ENCODE assay signal across 14 cellular contexts in genomic region chr4:39042365-39042764, GRCh38. TPM values are rescaled to one million over a fixed set of nuclear protein-coding genes. Genes with fewer than 3 reads are reported as not detected.
DNase-seq lines count a peak whose midpoint lies in the region; ATAC-seq and TF ChIP-seq lines count a peak whose summit lies in the region.
"Had no signal": no experiment of that assay in that cellular context is flagged by ENCODE, and none has a peak within 500 bp of the region (broad histone marks: within the 10 kb centered on the region; RNA-seq: fewer than 3 reads in every experiment).

No MANE protein-coding gene starts in this region.

- no peak for ATAC-seq in GM19035 (IDR thresholded peaks at IDR 0.05; ENCODE audit: unreplicated experiment)

- intact Hi-C loops in ascending aorta (cut with DNase I) = loop anchor here (5.0 to 10.0 kb wide), 5 partner anchors 95 to 932 kb away; partner anchors contain the start of genes FAM114A1, KLF3, PDS5A and SMIM14

- H3K9me3 Mint-ChIP-seq in IgD-negative memory B cell (no peaks in the 10 kb centered on the region), nephron (no peaks in the 10 kb centered on the region)
- H3K9me3 Mint-ChIP-seq: activated naive CD4-positive, alpha-beta T cell treated with anti-CD3 and anti-CD28 coated beads, Interleukin-2, amount 10 ng/mL, durations not matched to agents 7 days and 5 days had no signal

- H3K27me3 ChIP-seq in ascending aorta = no peaks in the 10 kb centered on the region
- H3K27me3 ChIP-seq: uterus had no signal

- H3K9me3 ChIP-seq in ascending aorta = no peaks in the 10 kb centered on the region
- H3K9me3 ChIP-seq: uterus had no signal

- no peaks in the 10 kb centered on the region for H3K4me1 ChIP-seq in ascending aorta
- H3K4me1 ChIP-seq: uterus had no signal

- H3K27me3 Mint-ChIP-seq in IgD-negative memory B cell = no peaks in the 10 kb centered on the region
- no peaks in the 10 kb centered on the region for H3K27me3 Mint-ChIP-seq in nephron (ENCODE audit: low read depth)
- H3K27me3 Mint-ChIP-seq: activated naive CD4-positive, alpha-beta T cell treated with anti-CD3 and anti-CD28 coated beads, Interleukin-2, amount 10 ng/mL, durations not matched to agents 7 days and 5 days had no signal

- H3K4me3 Mint-ChIP-seq in IgD-negative memory B cell = peak overlapping the region in 3 of 4 donors; percentile 16 to 75 (median 38)
- H3K4me3 Mint-ChIP-seq in nephron = peak overlapping the region; percentile 63 to 69 (median 63)

- H3K4me3 ChIP-seq in choroid plexus epithelial cell (ENCODE audit: low read depth, low read length) (no peak overlapping the region), ascending aorta (no peak overlapping the region)
- H3K4me3 ChIP-seq: uterus had no signal

- peak overlapping the region in 2 of 3 donors; percentile 78 to 82 for H3K27ac Mint-ChIP-seq in IgD-negative memory B cell
- peak overlapping the region; percentile 14 to 79 (median 47) for H3K27ac Mint-ChIP-seq in nephron
- H3K27ac Mint-ChIP-seq: activated naive CD4-positive, alpha-beta T cell treated with anti-CD3 and anti-CD28 coated beads, Interleukin-2, amount 10 ng/mL, durations not matched to agents 7 days and 5 days had no signal

- peaks cover 38 to 48% (median 44%) of the 10 kb centered on the region in 3 donors for H3K4me1 Mint-ChIP-seq in IgD-negative memory B cell
- H3K4me1 Mint-ChIP-seq in nephron = peaks cover 42% of the 10 kb centered on the region

- DNase-seq in Ammon's horn (ENCODE audit: low spot score) = peak; percentile 82
- DNase-seq in choroid plexus epithelial cell (ENCODE audit: low read depth) = peak; percentile 42
- DNase-seq in NCI-H345 treated with DMSO at 0.1 percent for 48 hours (lab: John Stamatoyannopoulos, UW; ENCODE audit: unreplicated experiment) = no peak
- DNase-seq in ascending aorta (ENCODE audit: low spot score in 2 of 2) = no peak
- DNase-seq in NCI-H526 treated with DMSO at 0.1 percent for 48 hours (lab: John Stamatoyannopoulos, UW) = no peak
- DNase-seq: activated CD4-positive, CD25-positive, alpha-beta regulatory T cell; activated naive CD4-positive, alpha-beta T cell treated with anti-CD3 and anti-CD28 coated beads, Interleukin-2, amount 10 ng/mL, durations not matched to agents 7 days and 5 days; NCI-H1694; occipital lobe; OCI-M1; uterus had no signal

- H3K36me3 ChIP-seq in ascending aorta = no peaks in the 10 kb centered on the region
- H3K36me3 ChIP-seq: uterus had no signal

- no peak for TF ChIP-seq CTCF in choroid plexus epithelial cell (conservative IDR thresholded peaks at IDR 0.05; ENCODE audit: low read depth, low read length)
- TF ChIP-seq CTCF in nephron (IDR thresholded peaks at IDR 0.05; ENCODE audit: unreplicated experiment in 3 of 3) = no peak
- no peak for TF ChIP-seq CTCF in ascending aorta (IDR thresholded peaks at IDR 0.05)

- H3K36me3 Mint-ChIP-seq in IgD-negative memory B cell (no peaks in the 10 kb centered on the region), nephron (ENCODE audit: low read depth) (no peaks in the 10 kb centered on the region)

- H3K27ac ChIP-seq in ascending aorta = no peak overlapping the region

RNA-seq across cellular contexts. Expression of gene TMEM156, which starts 10.2 kb away (rescaled TPM):
- polyA plus RNA-seq in IgD-negative memory B cell = 152 TPM
- not detected for total RNA-seq in ascending aorta

RNA-seq across cellular contexts. Expression of gene KLHL5, which starts 19.7 kb away (rescaled TPM):
- 26.6 TPM for polyA plus RNA-seq in IgD-negative memory B cell
- total RNA-seq in ascending aorta = 0.75 TPM

Comparison
In these comparisons a context has a peak if more than half of its experiments do, and no peak if none do; other contexts are left out.
1. DNase-seq: peak in Ammon's horn (single experiment) and choroid plexus epithelial cell (single experiment); none in NCI-H345 treated with DMSO at 0.1 percent for 48 hours (single experiment), ascending aorta (0 of 2) and NCI-H526 treated with DMSO at 0.1 percent for 48 hours (single experiment).